ENCODE assay signal across 22 cellular contexts in the genomic region with DNA sequence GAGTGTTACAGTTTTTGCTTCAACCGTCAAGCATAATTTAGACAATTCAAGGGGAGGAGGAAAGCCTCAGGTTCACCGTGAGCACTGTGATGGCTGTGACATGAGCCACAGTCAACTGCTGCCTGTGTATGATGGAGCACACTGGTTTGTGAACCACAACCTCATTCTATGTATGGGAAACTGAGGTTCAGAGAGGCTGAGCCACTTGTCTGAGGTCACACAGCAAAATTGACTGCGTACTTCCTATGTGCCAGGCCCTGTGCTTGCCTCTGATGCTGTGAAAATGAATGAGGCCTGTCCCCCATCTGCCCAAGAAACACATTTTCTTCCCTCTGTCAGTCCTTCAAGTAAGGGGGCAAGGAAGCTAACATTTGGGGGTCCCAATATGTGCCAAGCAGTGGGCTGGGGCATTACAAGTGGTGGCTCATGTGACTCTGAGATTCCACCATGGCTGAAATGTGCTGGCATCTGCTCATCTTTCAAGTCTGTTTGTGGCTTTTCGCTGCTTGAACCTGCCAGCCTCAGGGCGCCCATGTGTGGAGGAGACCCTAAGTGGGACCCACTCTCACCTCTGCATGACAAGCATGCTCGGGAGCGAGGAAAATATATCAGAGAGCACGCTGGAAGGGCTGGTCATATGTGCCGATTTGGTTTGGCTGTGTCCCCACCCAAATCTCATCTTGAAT.
DNase-seq lines count a peak whose midpoint lies in the region; ATAC-seq, FAIRE-seq and TF ChIP-seq lines count a peak whose summit lies in the region.
"Had no signal": no experiment of that assay in that cellular context is flagged by ENCODE, and none has a peak within 500 bp of the region (broad histone marks: within the 10 kb centered on the region; RNA-seq: fewer than 3 reads in every experiment).

No MANE protein-coding gene starts in this region.

- no peak for TF ChIP-seq POLR2A in K562 (conservative IDR thresholded peaks at IDR 0.05)

- H3K27me3 ChIP-seq in right cardiac atrium (ENCODE audit: control insufficient read depth, insufficient read depth) (no peaks in the 10 kb centered on the region), heart right ventricle (peaks cover 0 to 28% (median 4%) of the 10 kb centered on the region in 7 donors), K562 (ENCODE audit: control insufficient read depth in 2 of 2, insufficient read depth in 2 of 2, low read length in 2 of 2) (peaks cover 3 to 23% of the 10 kb centered on the region in 2 experiments), mesendoderm (ENCODE audit: insufficient read depth, low read length, poor library complexity) (no peaks in the 10 kb centered on the region)
- H3K27me3 ChIP-seq in CD8-positive, alpha-beta memory T cell (ENCODE audit: insufficient read depth, low read length, poor library complexity, severe bottlenecking) = no peaks in the 10 kb centered on the region
- H3K27me3 ChIP-seq: BE2C had no signal

- H3K9me1 ChIP-seq in K562 (ENCODE audit: control insufficient read depth, insufficient read depth, low read length) = no peaks in the 10 kb centered on the region

- no peaks in the 10 kb centered on the region for H3K79me1 ChIP-seq in mesendoderm (ENCODE audit: low read length)

- no peak overlapping the region for H3K23ac ChIP-seq in mesendoderm (ENCODE audit: low read length)

- CTCF ChIA-PET in K562 (lab: Yijun Ruan, JAX; ENCODE audit: low intra/inter-chr PET ratio) = no interaction called here
- CTCF ChIA-PET in CD8-positive, alpha-beta memory T cell (lab: Charles Lee) = no interaction called here

- TF ChIP-seq EP300 in K562 (IDR thresholded peaks at IDR 0.05; ENCODE audit: low read length) = no peak

- H3K9me3 Mint-ChIP-seq in naive thymus-derived CD8-positive, alpha-beta T cell = peaks cover 0 to 15% (median 9%) of the 10 kb centered on the region in 9 donors
- H3K9me3 Mint-ChIP-seq in chondrocyte (ENCODE audit: low read depth) = peaks cover 12% of the 10 kb centered on the region
- H3K9me3 Mint-ChIP-seq in CD8-positive, alpha-beta memory T cell = peaks cover 0 to 12% (median 5%) of the 10 kb centered on the region in 5 donors

- peak overlapping the region; percentile 71 for H2AK5ac ChIP-seq in mesendoderm (ENCODE audit: low read length)

- H3K27ac Mint-ChIP-seq in naive thymus-derived CD8-positive, alpha-beta T cell = no peak overlapping the region
- no peak overlapping the region for H3K27ac Mint-ChIP-seq in chondrocyte (ENCODE audit: unreplicated experiment)
- H3K27ac Mint-ChIP-seq in CD8-positive, alpha-beta memory T cell = no peak overlapping the region
- H3K27ac Mint-ChIP-seq: CD4-positive, alpha-beta memory T cell had no signal

- no peaks in the 10 kb centered on the region for H3K36me3 Mint-ChIP-seq in naive thymus-derived CD8-positive, alpha-beta T cell
- peaks cover 4% of the 10 kb centered on the region for H3K36me3 Mint-ChIP-seq in chondrocyte (ENCODE audit: low read depth)
- peaks cover 0 to 10% (median 0%) of the 10 kb centered on the region in 3 donors for H3K36me3 Mint-ChIP-seq in CD8-positive, alpha-beta memory T cell
- H3K36me3 Mint-ChIP-seq: CD4-positive, alpha-beta memory T cell had no signal

- H3K4me3 Mint-ChIP-seq in naive thymus-derived CD8-positive, alpha-beta T cell = no peak overlapping the region
- H3K4me3 Mint-ChIP-seq in chondrocyte (ENCODE audit: unreplicated experiment) = no peak overlapping the region
- H3K4me3 Mint-ChIP-seq in CD8-positive, alpha-beta memory T cell = no peak overlapping the region
- H3K4me3 Mint-ChIP-seq: CD4-positive, alpha-beta memory T cell had no signal

- no peaks in the 10 kb centered on the region for H3K4me1 ChIP-seq in right cardiac atrium (ENCODE audit: control insufficient read depth, insufficient read depth, low read length)
- H3K4me1 ChIP-seq in heart right ventricle = no peaks in the 10 kb centered on the region
- no peaks in the 10 kb centered on the region; a peak in 1 of 5 replicates for H3K4me1 ChIP-seq in K562 (replicated peaks in 1 of 2; ENCODE audit: control insufficient read depth in 2 of 2, insufficient read depth in 2 of 2, low read length in 2 of 2)
- peaks cover 5% of the 10 kb centered on the region for H3K4me1 ChIP-seq in mesendoderm (ENCODE audit: control insufficient read depth, low read depth, low read length)
- no peaks in the 10 kb centered on the region for H3K4me1 ChIP-seq in CD8-positive, alpha-beta memory T cell (ENCODE audit: insufficient read depth, low read length)
- H3K4me1 ChIP-seq: A549, BE2C, Caco-2 had no signal

- H2AFZ ChIP-seq in K562 (ENCODE audit: low read depth, low read length) = no peak overlapping the region

- H3K27me3 Mint-ChIP-seq in naive thymus-derived CD8-positive, alpha-beta T cell = peaks cover 2 to 22% (median 11%) of the 10 kb centered on the region in 5 donors
- peaks cover 49% of the 10 kb centered on the region for H3K27me3 Mint-ChIP-seq in chondrocyte (ENCODE audit: low read depth)
- peaks cover 7 to 14% of the 10 kb centered on the region in 2 donors for H3K27me3 Mint-ChIP-seq in CD8-positive, alpha-beta memory T cell

- no peak for FAIRE-seq in K562 (lab: Jason Lieb, UNC)
- FAIRE-seq: A549, G401.6, GM12892 had no signal

- POLR2A ChIA-PET in K562 (lab: Yijun Ruan, JAX) = interaction anchor here (0.8 kb wide), 1 partner anchor 19 kb away, joined by 3 read pairs; no protein-coding TSS in a partner anchor
- POLR2A ChIA-PET in naive thymus-derived CD8-positive, alpha-beta T cell (lab: Charles Lee) = no interaction called here
- POLR2A ChIA-PET in CD8-positive, alpha-beta memory T cell (lab: Charles Lee) = no interaction called here

- H3K56ac ChIP-seq in mesendoderm (ENCODE audit: low read length) = peak overlapping the region; percentile 12

- H3K4me3 ChIP-seq in right cardiac atrium (ENCODE audit: low read length) (no peak overlapping the region), heart right ventricle (no peak overlapping the region), K562 (no peak overlapping the region), mesendoderm (ENCODE audit: low read length) (no peak overlapping the region)
- H3K4me3 ChIP-seq in CD8-positive, alpha-beta memory T cell (ENCODE audit: low read length) = no peak overlapping the region
- H3K4me3 ChIP-seq: A549 had no signal

- no peaks in the 10 kb centered on the region for H4K20me1 ChIP-seq in K562 (replicated peaks; ENCODE audit: control insufficient read depth, insufficient read depth, low read length)

- H3K4me2 ChIP-seq in K562 (ENCODE audit: insufficient read depth, low read length) (no peak overlapping the region), mesendoderm (ENCODE audit: low read length) (no peak overlapping the region)
- H3K4me2 ChIP-seq: A549 had no signal

- H3K4ac ChIP-seq in mesendoderm (ENCODE audit: low read depth, low read length) = no peak overlapping the region

- H3K9me3 ChIP-seq in right cardiac atrium (ENCODE audit: control insufficient read depth, low read length) (no peaks in the 10 kb centered on the region), heart right ventricle (peaks cover 0 to 13% (median 5%) of the 10 kb centered on the region in 11 donors), K562 (replicated peaks; ENCODE audit: control insufficient read depth, insufficient read depth, low read depth, low read length) (no peaks in the 10 kb centered on the region)
- no peaks in the 10 kb centered on the region for H3K9me3 ChIP-seq in CD8-positive, alpha-beta memory T cell (ENCODE audit: low read length)
- H3K9me3 ChIP-seq: A549, BE2C, Caco-2 had no signal

- intact Hi-C loops in right cardiac atrium (cut with DNase I) (no loop called here), heart right ventricle (cut with DNase I) (no loop called here), K562 (cut with micrococcal nuclease) (no loop called here)

- H2BK5ac ChIP-seq in mesendoderm (ENCODE audit: low read length) = peak overlapping the region; percentile 53

- H3K79me2 ChIP-seq in K562 (ENCODE audit: control insufficient read depth, insufficient read depth, low read length) = no peaks in the 10 kb centered on the region
- no peaks in the 10 kb centered on the region for H3K79me2 ChIP-seq in mesendoderm (ENCODE audit: control insufficient read depth, insufficient read depth, low read length)

- no peak overlapping the region for H3K18ac ChIP-seq in mesendoderm (ENCODE audit: low read length)

- DNase-seq in right cardiac atrium (peak in 2 of 3 donors; percentile 15 to 16), heart right ventricle (no peak), K562 (ENCODE audit: extremely low read depth in 1 of 4, low spot score in 3 of 4) (no peak), mesendoderm (no peak), chondrocyte (ENCODE audit: low spot score) (no peak)
- no peak for DNase-seq in naive thymus-derived CD8-positive, alpha-beta T cell
- DNase-seq in CD8-positive, alpha-beta memory T cell = no peak
- DNase-seq: 8988T; ACHN; AML-193; BE2C; C1 segment of cervical spinal cord; Caco-2; CD4-positive, alpha-beta memory T cell; DMS153; DND-41; GOT3; H7; HCEC 1CT had no signal

- no peak overlapping the region for H2BK15ac ChIP-seq in mesendoderm (replicated peaks; ENCODE audit: low read depth)

- H4K8ac ChIP-seq in mesendoderm (ENCODE audit: low read depth, low read length) = no peak overlapping the region

- WGBS in right cardiac atrium = 86% methylated on average over 9 of the region's 9 CpGs
- WGBS in heart right ventricle, 2 donors = 88 to 91% methylated on average over 9 of the region's 9 CpGs
- WGBS in K562 (ENCODE audit: insufficient coverage, low coverage, missing lambda C conversion rate) = 3% methylated on average over 9 of the region's 9 CpGs
- WGBS in mesendoderm (ENCODE audit: extremely low coverage, insufficient coverage, low lambda C conversion rate) = no CpG with 5 or more reads among the region's 9 CpGs

- in situ Hi-C loops in K562 (cut with MboI) = no loop called here

- no peak for ATAC-seq in right cardiac atrium
- ATAC-seq in heart right ventricle = no peak
- no peak for ATAC-seq in K562
- no peak for ATAC-seq in naive thymus-derived CD8-positive, alpha-beta T cell
- ATAC-seq: A549 had no signal

- no peak overlapping the region for H2BK120ac ChIP-seq in mesendoderm (ENCODE audit: low read depth, low read length)

- no peak for TF ChIP-seq RAD21 in K562 (CRISPR knock-in tag; conservative IDR thresholded peaks at IDR 0.05 in 1 of 2, IDR thresholded peaks at IDR 0.05 in 1 of 2)

- no peak for TF ChIP-seq CTCF in heart right ventricle (IDR thresholded peaks at IDR 0.05)
- TF ChIP-seq CTCF in K562 (IDR thresholded peaks at IDR 0.05 in 2 of 3, conservative IDR thresholded peaks at IDR 0.05 in 1 of 3; ENCODE audit: insufficient read depth in 2 of 3, low read depth in 1 of 3, low read length in 3 of 3) = no peak
- TF ChIP-seq CTCF in chondrocyte (IDR thresholded peaks at IDR 0.05) = no peak

- H3K36me3 ChIP-seq in heart right ventricle (no peaks in the 10 kb centered on the region), K562 (ENCODE audit: control insufficient read depth, insufficient read depth, low read length) (no peaks in the 10 kb centered on the region), mesendoderm (ENCODE audit: control insufficient read depth, insufficient read depth, low read length) (no peaks in the 10 kb centered on the region)
- H3K36me3 ChIP-seq in CD8-positive, alpha-beta memory T cell (ENCODE audit: insufficient read depth, low read length) = no peaks in the 10 kb centered on the region
- H3K36me3 ChIP-seq: BE2C had no signal

- BruUV-seq in K562 (replicated peaks; lab: Mats Ljungman, UMichigan) = no TSS peak

- H4K5ac ChIP-seq in mesendoderm (ENCODE audit: low read length) = no peak overlapping the region

- H3K27ac ChIP-seq in right cardiac atrium (ENCODE audit: low read length) = no peak overlapping the region
- H3K27ac ChIP-seq in heart right ventricle = no peak overlapping the region
- H3K27ac ChIP-seq in K562 (ENCODE audit: extremely low read depth, low read depth, low read length) = no peak overlapping the region
- no peak overlapping the region for H3K27ac ChIP-seq in mesendoderm (ENCODE audit: low read depth, low read length)
- H3K27ac ChIP-seq in CD8-positive, alpha-beta memory T cell (ENCODE audit: low read depth, low read length) = no peak overlapping the region
- H3K27ac ChIP-seq: A549 had no signal

- H3K4me1 Mint-ChIP-seq in naive thymus-derived CD8-positive, alpha-beta T cell = no peaks in the 10 kb centered on the region
- H3K4me1 Mint-ChIP-seq in chondrocyte (ENCODE audit: low read depth) = no peaks in the 10 kb centered on the region
- no peaks in the 10 kb centered on the region for H3K4me1 Mint-ChIP-seq in CD8-positive, alpha-beta memory T cell
- H3K4me1 Mint-ChIP-seq: CD4-positive, alpha-beta memory T cell had no signal

- H3K9ac ChIP-seq in K562 (ENCODE audit: insufficient read depth in 1 of 2, low read depth in 2 of 2, low read length in 2 of 2) = no peak overlapping the region
- no peak overlapping the region for H3K9ac ChIP-seq in mesendoderm (ENCODE audit: low read length)

Comparison
In these comparisons a context has a peak if more than half of its experiments do, and no peak if none do; other contexts are left out.
1. DNase-seq: peak in right cardiac atrium (2 of 3); none in heart right ventricle (0 of 2), K562 (0 of 4), mesendoderm (single experiment), naive thymus-derived CD8-positive, alpha-beta T cell (0 of 10), chondrocyte (single experiment) and CD8-positive, alpha-beta memory T cell (0 of 5).